29 cellular contexts compared by ENCODE assay signal in the genomic region with DNA sequence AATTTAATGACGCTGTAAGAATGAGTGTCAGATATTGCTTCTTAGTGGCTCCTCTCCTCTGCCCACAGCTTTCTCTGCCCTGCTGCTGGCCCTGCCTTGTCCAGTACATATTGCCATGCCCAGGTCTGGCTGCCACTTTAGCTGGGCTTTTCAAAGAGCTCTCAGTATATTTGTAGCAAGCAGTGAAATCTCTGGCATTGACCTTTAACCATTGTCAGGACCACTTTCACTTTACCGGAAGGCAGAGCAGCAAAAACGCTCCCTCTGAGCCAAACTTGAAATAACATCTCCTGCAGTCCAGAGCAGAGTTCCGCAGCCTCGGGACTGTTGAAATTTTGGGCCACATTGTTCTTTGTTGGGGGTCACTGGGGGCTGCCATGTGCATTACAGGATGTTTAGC.
"Had no signal": no experiment of that assay in that cellular context is flagged by ENCODE, and none has a peak within 500 bp of the region (broad histone marks: within the 10 kb centered on the region; RNA-seq: fewer than 3 reads in every experiment).

No MANE protein-coding gene starts in this region.

- H3K27me3 ChIP-seq: colonic mucosa, dorsolateral prefrontal cortex, esophagus muscularis mucosa, esophagus squamous epithelium, foreskin keratinocyte, gastrocnemius medialis, gastroesophageal sphincter, heart left ventricle, heart right ventricle had no signal

- H3K4me3 Mint-ChIP-seq: dendritic cell treated with granulocyte-macrophage colony-stimulating factor and Interleukin-4, amounts not matched to agents 40 ng/mL and 50 ng/mL, for 4 days; effector memory CD8-positive, alpha-beta T cell; endodermal cell had no signal

- H3K36me3 ChIP-seq: colonic mucosa had no signal

- H3K27ac Mint-ChIP-seq: dendritic cell treated with granulocyte-macrophage colony-stimulating factor and Interleukin-4, amounts not matched to agents 40 ng/mL and 50 ng/mL, for 4 days; effector memory CD8-positive, alpha-beta T cell; endodermal cell had no signal

- FAIRE-seq: colon, endometrium, endothelial cell of umbilical vein, frontal cortex had no signal

- H3K4me3 ChIP-seq: colonic mucosa, coronary artery, dorsolateral prefrontal cortex, esophagus muscularis mucosa, esophagus squamous epithelium, gastrocnemius medialis, gastroesophageal sphincter, heart left ventricle, heart right ventricle had no signal

- H3K9me3 Mint-ChIP-seq: effector memory CD8-positive, alpha-beta T cell; endodermal cell had no signal

- ATAC-seq: effector memory CD8-positive, alpha-beta T cell; esophagus mucosa; foreskin keratinocyte; gastrocnemius medialis; gastroesophageal sphincter; heart left ventricle; heart right ventricle had no signal

- H3K9me3 ChIP-seq: colonic mucosa, esophagus muscularis mucosa, esophagus squamous epithelium, gastrocnemius medialis, gastroesophageal sphincter, heart left ventricle, heart right ventricle had no signal

- H3K27me3 Mint-ChIP-seq: dendritic cell treated with granulocyte-macrophage colony-stimulating factor and Interleukin-4, amounts not matched to agents 40 ng/mL and 50 ng/mL, for 4 days; effector memory CD8-positive, alpha-beta T cell had no signal

- DNase-seq: colonic mucosa; cortex of kidney; dermis blood vessel endothelial cell; dorsolateral prefrontal cortex; effector CD4-positive, alpha-beta T cell; effector CD8-positive, alpha-beta T cell; effector memory CD4-positive, alpha-beta T cell; effector memory CD8-positive, alpha-beta T cell; endodermal cell; erythroblast; esophagus squamous epithelium; foreskin fibroblast; foreskin keratinocyte; foreskin melanocyte; gastrocnemius medialis; glutamatergic neuron; head of caudate nucleus; heart left ventricle; heart right ventricle had no signal

- H3K27ac ChIP-seq: colonic mucosa, coronary artery, dorsolateral prefrontal cortex, epithelial cell of prostate, esophagus muscularis mucosa, esophagus squamous epithelium, foreskin keratinocyte, gastrocnemius medialis, gastroesophageal sphincter, heart left ventricle, heart right ventricle had no signal

- H3K4me1 ChIP-seq: esophagus muscularis mucosa, esophagus squamous epithelium, foreskin keratinocyte, gastrocnemius medialis, gastroesophageal sphincter, heart right ventricle had no signal
